Comparison of ENCODE assay signal across 31 cellular contexts in genomic region chr10:79495306-79495705, GRCh38.
"Had no signal": no experiment of that assay in that cellular context is flagged by ENCODE, and none has a peak within 500 bp of the region (broad histone marks: within the 10 kb centered on the region; RNA-seq: fewer than 3 reads in every experiment).

No MANE protein-coding gene starts in this region.

- H3K36me3 Mint-ChIP-seq: activated CD4-positive, alpha-beta memory T cell treated with anti-CD3 and anti-CD28 coated beads for 36 hours; activated CD8-positive, alpha-beta memory T cell treated with anti-CD3 and anti-CD28 coated beads, Interleukin-2, amount 10 ng/mL, durations not matched to agents 7 days and 5 days; activated naive CD4-positive, alpha-beta T cell treated with anti-CD3 and anti-CD28 coated beads, Interleukin-2, amount 10 ng/mL, durations not matched to agents 7 days and 5 days; activated naive CD4-positive, alpha-beta T cell treated with anti-CD3 and anti-CD28 coated beads, Interleukin-2, amount 50 U/mL, for 72 hours; activated naive CD8-positive, alpha-beta T cell treated with anti-CD3 and anti-CD28 coated beads, Interleukin-2, amount 10 ng/mL, durations not matched to agents 7 days and 5 days; brain had no signal

- H3K9me3 ChIP-seq: ascending aorta, breast epithelium, esophagus muscularis mucosa, gastroesophageal sphincter, heart right ventricle had no signal

- H3K27ac Mint-ChIP-seq: activated CD4-positive, alpha-beta memory T cell treated with anti-CD3 and anti-CD28 coated beads for 36 hours; activated CD4-positive, alpha-beta T cell treated with anti-CD3 and anti-CD28 coated beads for 36 hours; activated CD4-positive, alpha-beta T cell treated with anti-CD3 and anti-CD28 coated beads, Interleukin-2, amount 10 ng/mL, durations not matched to agents 24 days and 14 days; activated CD8-positive, alpha-beta memory T cell treated with anti-CD3 and anti-CD28 coated beads, Interleukin-2, amount 10 ng/mL, durations not matched to agents 7 days and 5 days; activated CD8-positive, alpha-beta T cell treated with anti-CD3 and anti-CD28 coated beads, Interleukin-2, amount 10 ng/mL, durations not matched to agents 7 days and 5 days; activated naive CD4-positive, alpha-beta T cell treated with anti-CD3 and anti-CD28 coated beads, Interleukin-2, amount 10 ng/mL, durations not matched to agents 7 days and 5 days; activated naive CD4-positive, alpha-beta T cell treated with anti-CD3 and anti-CD28 coated beads, Interleukin-2, amount 50 U/mL, for 72 hours; activated naive CD8-positive, alpha-beta T cell treated with anti-CD3 and anti-CD28 coated beads, Interleukin-2, amount 10 ng/mL, durations not matched to agents 7 days and 5 days; activated T-cell treated with anti-CD3 and anti-CD28 coated beads, Interleukin-2, amount 50 U/mL, for 24 hours; activated T-cell treated with anti-CD3 and anti-CD28 coated beads, Interleukin-2, amount 50 U/mL, for 72 hours; dendritic cell treated with granulocyte-macrophage colony-stimulating factor and Interleukin-4, amounts not matched to agents 40 ng/mL and 50 ng/mL, for 4 days; effector memory CD8-positive, alpha-beta T cell had no signal

- H3K27me3 ChIP-seq: ascending aorta, breast epithelium, cardiac muscle cell had no signal

- DNase-seq: activated CD4-positive, alpha-beta memory T cell treated with anti-CD3 and anti-CD28 coated beads for 36 hours; activated CD4-positive, alpha-beta T cell treated with anti-CD3 and anti-CD28 coated beads for 36 hours; activated CD4-positive, alpha-beta T cell treated with anti-CD3 and anti-CD28 coated beads, Interleukin-2, amount 10 ng/mL, durations not matched to agents 24 days and 14 days; activated CD4-positive, CD25-positive, alpha-beta regulatory T cell; activated CD4-positive, CD25-positive, alpha-beta regulatory T cell treated with anti-CD3 and anti-CD28 coated beads, Interleukin-2, amount 50 U/mL, for 72 hours; activated CD8-positive, alpha-beta memory T cell treated with anti-CD3 and anti-CD28 coated beads, Interleukin-2, amount 10 ng/mL, durations not matched to agents 7 days and 5 days; activated CD8-positive, alpha-beta memory T cell treated with anti-CD3 and anti-CD28 coated beads, Interleukin-2, amount 50 U/mL, for 4 hours; activated CD8-positive, alpha-beta T cell treated with anti-CD3 and anti-CD28 coated beads, Interleukin-2, amount 10 ng/mL, durations not matched to agents 7 days and 5 days; activated gamma-delta T cell; activated naive CD4-positive, alpha-beta T cell; activated naive CD4-positive, alpha-beta T cell treated with anti-CD3 and anti-CD28 coated beads, Interleukin-2, amount 10 ng/mL, durations not matched to agents 7 days and 5 days; activated naive CD8-positive, alpha-beta T cell treated with anti-CD3 and anti-CD28 coated beads, Interleukin-2, amount 10 ng/mL, durations not matched to agents 7 days and 5 days; activated T-cell treated with anti-CD3 and anti-CD28 coated beads, Interleukin-2, amount 50 U/mL, for 24 hours; activated T-cell treated with anti-CD3 and anti-CD28 coated beads, Interleukin-2, amount 50 U/mL, for 72 hours; central memory CD4-positive, alpha-beta T cell; dorsolateral prefrontal cortex; effector CD4-positive, alpha-beta T cell; effector memory CD8-positive, alpha-beta T cell; erythroblast; foreskin keratinocyte; heart right ventricle; T-helper 2 cell had no signal

- H3K27ac ChIP-seq: ascending aorta, breast epithelium, cardiac muscle cell, coronary artery, dorsolateral prefrontal cortex, esophagus muscularis mucosa, foreskin keratinocyte, gastroesophageal sphincter, heart right ventricle had no signal

- H3K4me1 ChIP-seq: ascending aorta, breast epithelium, foreskin keratinocyte had no signal

- H3K9me3 Mint-ChIP-seq: activated CD4-positive, alpha-beta memory T cell treated with anti-CD3 and anti-CD28 coated beads for 36 hours; activated CD4-positive, alpha-beta T cell treated with anti-CD3 and anti-CD28 coated beads, Interleukin-2, amount 10 ng/mL, durations not matched to agents 24 days and 14 days; activated naive CD4-positive, alpha-beta T cell treated with anti-CD3 and anti-CD28 coated beads, Interleukin-2, amount 10 ng/mL, durations not matched to agents 7 days and 5 days; activated naive CD4-positive, alpha-beta T cell treated with anti-CD3 and anti-CD28 coated beads, Interleukin-2, amount 50 U/mL, for 72 hours; activated naive CD8-positive, alpha-beta T cell treated with anti-CD3 and anti-CD28 coated beads, Interleukin-2, amount 10 ng/mL, durations not matched to agents 7 days and 5 days; activated T-cell treated with anti-CD3 and anti-CD28 coated beads, Interleukin-2, amount 50 U/mL, for 24 hours; activated T-cell treated with anti-CD3 and anti-CD28 coated beads, Interleukin-2, amount 50 U/mL, for 72 hours; dendritic cell treated with granulocyte-macrophage colony-stimulating factor and Interleukin-4, amounts not matched to agents 40 ng/mL and 50 ng/mL, for 4 days; effector memory CD8-positive, alpha-beta T cell had no signal

- H3K36me3 ChIP-seq: ascending aorta, breast epithelium, cardiac muscle cell, esophagus muscularis mucosa, gastroesophageal sphincter, heart right ventricle had no signal

- ATAC-seq: activated CD4-positive, alpha-beta T cell treated with anti-CD3 and anti-CD28 coated beads for 36 hours; activated CD8-positive, alpha-beta memory T cell treated with anti-CD3 and anti-CD28 coated beads, Interleukin-2, amount 10 ng/mL, durations not matched to agents 7 days and 5 days; activated CD8-positive, alpha-beta T cell treated with anti-CD3 and anti-CD28 coated beads, Interleukin-2, amount 10 ng/mL, durations not matched to agents 7 days and 5 days; activated naive CD4-positive, alpha-beta T cell treated with anti-CD3 and anti-CD28 coated beads, Interleukin-2, amount 50 U/mL, for 72 hours; activated T-cell treated with anti-CD3 and anti-CD28 coated beads, Interleukin-2, amount 50 U/mL, for 72 hours; effector memory CD8-positive, alpha-beta T cell; foreskin keratinocyte; gastroesophageal sphincter; heart right ventricle had no signal

- H3K4me1 Mint-ChIP-seq: activated CD4-positive, alpha-beta T cell treated with anti-CD3 and anti-CD28 coated beads for 36 hours; activated CD4-positive, alpha-beta T cell treated with anti-CD3 and anti-CD28 coated beads, Interleukin-2, amount 10 ng/mL, durations not matched to agents 24 days and 14 days; activated naive CD4-positive, alpha-beta T cell treated with anti-CD3 and anti-CD28 coated beads, Interleukin-2, amount 10 ng/mL, durations not matched to agents 7 days and 5 days had no signal

- H3K4me3 Mint-ChIP-seq: activated CD4-positive, alpha-beta memory T cell treated with anti-CD3 and anti-CD28 coated beads for 36 hours; activated CD4-positive, alpha-beta T cell treated with anti-CD3 and anti-CD28 coated beads for 36 hours; activated CD4-positive, alpha-beta T cell treated with anti-CD3 and anti-CD28 coated beads, Interleukin-2, amount 10 ng/mL, durations not matched to agents 24 days and 14 days; activated CD8-positive, alpha-beta memory T cell treated with anti-CD3 and anti-CD28 coated beads, Interleukin-2, amount 10 ng/mL, durations not matched to agents 7 days and 5 days; activated CD8-positive, alpha-beta T cell treated with anti-CD3 and anti-CD28 coated beads, Interleukin-2, amount 10 ng/mL, durations not matched to agents 7 days and 5 days; activated naive CD4-positive, alpha-beta T cell treated with anti-CD3 and anti-CD28 coated beads, Interleukin-2, amount 10 ng/mL, durations not matched to agents 7 days and 5 days; activated naive CD8-positive, alpha-beta T cell treated with anti-CD3 and anti-CD28 coated beads, Interleukin-2, amount 10 ng/mL, durations not matched to agents 7 days and 5 days; activated T-cell treated with anti-CD3 and anti-CD28 coated beads, Interleukin-2, amount 50 U/mL, for 24 hours; activated T-cell treated with anti-CD3 and anti-CD28 coated beads, Interleukin-2, amount 50 U/mL, for 72 hours; brain; dendritic cell treated with granulocyte-macrophage colony-stimulating factor and Interleukin-4, amounts not matched to agents 40 ng/mL and 50 ng/mL, for 4 days; effector memory CD8-positive, alpha-beta T cell had no signal

- H3K4me3 ChIP-seq: ascending aorta, breast epithelium, cardiac muscle cell, coronary artery, dorsolateral prefrontal cortex, esophagus muscularis mucosa, gastroesophageal sphincter, heart right ventricle had no signal
